ENCODE assay signal across 7 cellular contexts in the genomic region with DNA sequence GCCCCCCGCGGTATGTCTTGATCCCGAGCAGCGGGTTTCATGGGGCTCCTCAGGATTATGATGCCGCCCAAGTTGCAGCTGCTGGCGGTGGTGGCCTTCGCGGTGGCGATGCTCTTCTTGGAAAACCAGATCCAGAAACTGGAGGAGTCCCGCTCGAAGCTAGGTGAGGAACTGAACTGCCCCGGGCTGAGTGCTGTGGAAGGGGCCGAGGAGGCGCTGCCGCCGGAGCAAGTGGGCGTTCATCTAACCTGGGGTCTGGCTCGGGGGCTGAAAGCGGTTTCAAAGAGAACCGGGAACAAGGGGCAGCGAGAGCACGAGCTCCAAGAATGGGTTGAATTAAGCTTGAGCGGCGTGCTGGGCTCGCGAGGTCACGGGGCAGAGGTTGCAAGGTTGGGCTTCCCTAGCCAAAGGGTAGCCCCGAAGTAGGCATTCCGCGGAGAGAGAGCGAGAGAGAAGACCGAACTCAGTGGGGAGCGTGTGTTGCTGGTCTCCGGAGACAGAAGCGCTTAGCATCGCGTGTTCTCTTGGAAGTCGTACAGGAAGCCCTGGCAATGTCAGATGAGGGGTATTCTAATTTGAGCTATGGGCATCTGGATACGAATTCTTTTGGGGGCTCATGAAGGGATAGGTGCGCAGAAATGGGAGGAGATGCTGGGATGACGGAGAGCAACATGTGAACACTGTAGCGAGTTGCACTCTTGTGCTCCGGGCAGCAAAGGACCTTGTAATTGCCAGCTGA.
DNase-seq lines count a peak whose midpoint lies in the region; ATAC-seq lines count a peak whose summit lies in the region.

No MANE protein-coding gene starts in this region.

- H3K36me3 Mint-ChIP-seq in memory B cell, result peaks cover 11% of the 10 kb centered on the region

- DNase-seq in NCI-H446 (lab: John Stamatoyannopoulos, UW) (peak; percentile 26 to 49), memory B cell (ENCODE audit: low spot score in 2 of 2) (peak; percentile 22 to 49)
- DNase-seq in activated CD4-positive, alpha-beta T cell treated with anti-CD3 and anti-CD28 coated beads, Interleukin-2, amount 50 U/mL, for 48 hours, result peak; percentile 48 to 55
- peak; percentile 19 to 29 (median 22) for DNase-seq in effector memory CD4-positive, alpha-beta T cell
- peak; percentile 19 for DNase-seq in stimulated activated CD8-positive, alpha-beta memory T cell treated with anti-CD3 and anti-CD28 coated beads, Interleukin-12 subunit alpha, Interleukin-12 subunit beta, amount 100 ng/mL, for 4 hours (ENCODE audit: low read depth)

- no peaks in the 10 kb centered on the region for H3K27me3 ChIP-seq in effector memory CD4-positive, alpha-beta T cell (replicated peaks; ENCODE audit: control insufficient read depth, insufficient read depth, low read length, poor library complexity, severe bottlenecking)

- no peaks in the 10 kb centered on the region for H3K9me3 Mint-ChIP-seq in memory B cell

- H3K27ac Mint-ChIP-seq in memory B cell, result no peak overlapping the region

- H3K27me3 Mint-ChIP-seq in memory B cell, result no peaks in the 10 kb centered on the region

- H3K4me1 ChIP-seq in effector memory CD4-positive, alpha-beta T cell (ENCODE audit: control insufficient read depth, insufficient read depth, low read length, poor library complexity, severe bottlenecking), result peaks cover 20% of the 10 kb centered on the region

- peak; percentile 18 for ATAC-seq in GM18498 (IDR thresholded peaks at IDR 0.05; ENCODE audit: unreplicated experiment)
- peak; percentile 20 for ATAC-seq in HG03066 (IDR thresholded peaks at IDR 0.05; ENCODE audit: low read depth, unreplicated experiment)
- ATAC-seq in memory B cell (ENCODE audit: low read depth), result peak; percentile 0

- no peak overlapping the region for H3K4me3 Mint-ChIP-seq in memory B cell

- no peaks in the 10 kb centered on the region for H3K9me3 ChIP-seq in effector memory CD4-positive, alpha-beta T cell (ENCODE audit: control insufficient read depth, low read length)

- peak overlapping the region; percentile 100 for H3K4me3 ChIP-seq in effector memory CD4-positive, alpha-beta T cell (ENCODE audit: insufficient read depth, low read depth, low read length, poor library complexity, severe bottlenecking)

- H3K27ac ChIP-seq in effector memory CD4-positive, alpha-beta T cell (ENCODE audit: insufficient read depth, low read length, poor library complexity, severe bottlenecking), result peak overlapping the region; percentile 73

- peaks cover 4% of the 10 kb centered on the region for H3K36me3 ChIP-seq in effector memory CD4-positive, alpha-beta T cell (ENCODE audit: control insufficient read depth, insufficient read depth, low read length)

- peaks cover 19% of the 10 kb centered on the region for H3K4me1 Mint-ChIP-seq in memory B cell

Comparison
In these comparisons a context has a peak if more than half of its experiments do, and no peak if none do; other contexts are left out.
1. Peak in every context shown above with its lines: DNase-seq, ATAC-seq, H3K4me3 ChIP-seq and H3K27ac ChIP-seq.